1 cellular context compared by ENCODE assay signal in the genomic region with DNA sequence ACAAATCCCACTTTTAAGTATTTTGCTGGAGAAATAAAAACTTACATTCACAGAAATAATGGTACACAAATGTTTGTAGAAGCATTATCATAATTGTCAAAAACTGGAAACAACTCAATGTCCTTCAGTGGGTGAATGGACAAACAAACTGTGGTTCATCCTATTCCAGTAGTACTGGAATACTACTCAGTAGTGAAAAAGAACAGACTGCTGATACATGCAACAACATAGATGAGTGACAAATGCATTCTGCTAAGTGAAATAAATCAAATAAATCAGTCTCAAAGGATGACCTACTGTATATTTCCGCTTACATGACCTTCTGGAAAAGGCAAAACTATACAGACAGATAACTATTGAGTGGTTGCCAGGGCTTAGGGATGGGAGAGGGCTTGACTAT.
TF ChIP-seq lines count a peak whose summit lies in the region.

No MANE protein-coding gene starts in this region.

TF ChIP-seq in SK-N-SH treated with all-trans-retinoic acid at 6 μM for 48 hours, 23 proteins besides CTCF, POLR2A, EP300 and RAD21 (continued from another document):
- TF ChIP-seq, protein P1, sequence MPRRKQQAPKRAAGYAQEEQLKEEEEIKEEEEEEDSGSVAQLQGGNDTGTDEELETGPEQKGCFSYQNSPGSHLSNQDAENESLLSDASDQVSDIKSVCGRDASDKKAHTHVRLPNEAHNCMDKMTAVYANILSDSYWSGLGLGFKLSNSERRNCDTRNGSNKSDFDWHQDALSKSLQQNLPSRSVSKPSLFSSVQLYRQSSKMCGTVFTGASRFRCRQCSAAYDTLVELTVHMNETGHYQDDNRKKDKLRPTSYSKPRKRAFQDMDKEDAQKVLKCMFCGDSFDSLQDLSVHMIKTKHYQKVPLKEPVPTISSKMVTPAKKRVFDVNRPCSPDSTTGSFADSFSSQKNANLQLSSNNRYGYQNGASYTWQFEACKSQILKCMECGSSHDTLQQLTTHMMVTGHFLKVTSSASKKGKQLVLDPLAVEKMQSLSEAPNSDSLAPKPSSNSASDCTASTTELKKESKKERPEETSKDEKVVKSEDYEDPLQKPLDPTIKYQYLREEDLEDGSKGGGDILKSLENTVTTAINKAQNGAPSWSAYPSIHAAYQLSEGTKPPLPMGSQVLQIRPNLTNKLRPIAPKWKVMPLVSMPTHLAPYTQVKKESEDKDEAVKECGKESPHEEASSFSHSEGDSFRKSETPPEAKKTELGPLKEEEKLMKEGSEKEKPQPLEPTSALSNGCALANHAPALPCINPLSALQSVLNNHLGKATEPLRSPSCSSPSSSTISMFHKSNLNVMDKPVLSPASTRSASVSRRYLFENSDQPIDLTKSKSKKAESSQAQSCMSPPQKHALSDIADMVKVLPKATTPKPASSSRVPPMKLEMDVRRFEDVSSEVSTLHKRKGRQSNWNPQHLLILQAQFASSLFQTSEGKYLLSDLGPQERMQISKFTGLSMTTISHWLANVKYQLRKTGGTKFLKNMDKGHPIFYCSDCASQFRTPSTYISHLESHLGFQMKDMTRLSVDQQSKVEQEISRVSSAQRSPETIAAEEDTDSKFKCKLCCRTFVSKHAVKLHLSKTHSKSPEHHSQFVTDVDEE (CRISPR knock-in tag; IDR thresholded peaks at IDR 0.05): no peak
- TF ChIP-seq SNAI2 (CRISPR knock-in tag; IDR thresholded peaks at IDR 0.05): no peak
- no peak for TF ChIP-seq ZNF565 (CRISPR knock-in tag; conservative IDR thresholded peaks at IDR 0.05; ENCODE audit: low read depth)
- TF ChIP-seq ISL1 (CRISPR knock-in tag; IDR thresholded peaks at IDR 0.05): no peak
- no peak for TF ChIP-seq ZC3H10 (CRISPR knock-in tag; IDR thresholded peaks at IDR 0.05)
- TF ChIP-seq TOX (CRISPR knock-in tag; IDR thresholded peaks at IDR 0.05; ENCODE audit: borderline replicate concordance): no peak
- no peak for TF ChIP-seq CSDC2 (CRISPR knock-in tag; IDR thresholded peaks at IDR 0.05)
- TF ChIP-seq ZFP30 (CRISPR knock-in tag; IDR thresholded peaks at IDR 0.05): no peak
- no peak for TF ChIP-seq BACH2 (CRISPR knock-in tag; IDR thresholded peaks at IDR 0.05; ENCODE audit: borderline replicate concordance)
- no peak for TF ChIP-seq ARNTL (CRISPR knock-in tag; IDR thresholded peaks at IDR 0.05; ENCODE audit: borderline replicate concordance, low read depth)
- TF ChIP-seq, protein P2, sequence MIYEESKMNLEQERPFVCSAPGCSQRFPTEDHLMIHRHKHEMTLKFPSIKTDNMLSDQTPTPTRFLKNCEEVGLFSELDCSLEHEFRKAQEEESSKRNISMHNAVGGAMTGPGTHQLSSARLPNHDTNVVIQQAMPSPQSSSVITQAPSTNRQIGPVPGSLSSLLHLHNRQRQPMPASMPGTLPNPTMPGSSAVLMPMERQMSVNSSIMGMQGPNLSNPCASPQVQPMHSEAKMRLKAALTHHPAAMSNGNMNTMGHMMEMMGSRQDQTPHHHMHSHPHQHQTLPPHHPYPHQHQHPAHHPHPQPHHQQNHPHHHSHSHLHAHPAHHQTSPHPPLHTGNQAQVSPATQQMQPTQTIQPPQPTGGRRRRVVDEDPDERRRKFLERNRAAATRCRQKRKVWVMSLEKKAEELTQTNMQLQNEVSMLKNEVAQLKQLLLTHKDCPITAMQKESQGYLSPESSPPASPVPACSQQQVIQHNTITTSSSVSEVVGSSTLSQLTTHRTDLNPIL (CRISPR knock-in tag; IDR thresholded peaks at IDR 0.05; ENCODE audit: low read depth): no peak
- TF ChIP-seq, protein P3, sequence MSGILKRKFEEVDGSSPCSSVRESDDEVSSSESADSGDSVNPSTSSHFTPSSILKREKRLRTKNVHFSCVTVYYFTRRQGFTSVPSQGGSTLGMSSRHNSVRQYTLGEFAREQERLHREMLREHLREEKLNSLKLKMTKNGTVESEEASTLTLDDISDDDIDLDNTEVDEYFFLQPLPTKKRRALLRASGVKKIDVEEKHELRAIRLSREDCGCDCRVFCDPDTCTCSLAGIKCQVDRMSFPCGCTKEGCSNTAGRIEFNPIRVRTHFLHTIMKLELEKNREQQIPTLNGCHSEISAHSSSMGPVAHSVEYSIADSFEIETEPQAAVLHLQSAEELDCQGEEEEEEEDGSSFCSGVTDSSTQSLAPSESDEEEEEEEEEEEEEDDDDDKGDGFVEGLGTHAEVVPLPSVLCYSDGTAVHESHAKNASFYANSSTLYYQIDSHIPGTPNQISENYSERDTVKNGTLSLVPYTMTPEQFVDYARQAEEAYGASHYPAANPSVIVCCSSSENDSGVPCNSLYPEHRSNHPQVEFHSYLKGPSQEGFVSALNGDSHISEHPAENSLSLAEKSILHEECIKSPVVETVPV (CRISPR knock-in tag; IDR thresholded peaks at IDR 0.05): no peak
